12 cellular contexts compared by ENCODE assay signal in the genomic region with DNA sequence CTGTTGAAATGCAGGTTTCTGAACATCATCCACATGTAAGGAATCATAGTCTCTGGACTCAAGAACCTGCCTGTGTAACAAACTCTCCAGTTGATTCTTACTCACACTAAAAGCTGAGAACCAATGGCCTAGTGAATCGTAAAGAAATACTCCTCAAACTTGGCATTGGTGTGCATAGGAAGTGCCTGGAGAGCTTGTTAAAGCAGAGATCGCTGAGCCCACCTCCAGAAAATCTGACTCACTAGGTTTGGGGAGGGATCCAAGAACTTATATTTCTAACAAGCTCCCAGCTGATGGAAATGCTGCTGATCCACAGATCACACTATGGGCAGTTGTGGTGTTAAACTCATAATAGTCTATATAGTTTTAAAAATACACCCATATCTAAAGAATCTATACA. TPM values are rescaled to one million over a fixed set of nuclear protein-coding genes. Genes with fewer than 3 reads are reported as not detected.
DNase-seq lines count a peak whose midpoint lies in the region; ATAC-seq, FAIRE-seq and TF ChIP-seq lines count a peak whose summit lies in the region.
"Had no signal": no experiment of that assay in that cellular context is flagged by ENCODE, and none has a peak within 500 bp of the region (broad histone marks: within the 10 kb centered on the region; RNA-seq: fewer than 3 reads in every experiment).

No MANE protein-coding gene starts in this region.

- no peaks in the 10 kb centered on the region for H3K27me3 ChIP-seq in astrocyte (ENCODE audit: insufficient read depth, low read length)
- H3K27me3 ChIP-seq in upper lobe of right lung: no peaks in the 10 kb centered on the region

- H3K9me3 Mint-ChIP-seq in astrocyte (ENCODE audit: unreplicated experiment): no peaks in the 10 kb centered on the region
- H3K9me3 Mint-ChIP-seq: central memory CD8-positive, alpha-beta T cell had no signal

- H3K4me3 Mint-ChIP-seq in astrocyte (ENCODE audit: unreplicated experiment): no peak overlapping the region
- H3K4me3 Mint-ChIP-seq: central memory CD8-positive, alpha-beta T cell had no signal

- H3K4me1 ChIP-seq in astrocyte (ENCODE audit: insufficient read depth, low read length) (peaks cover 45% of the 10 kb centered on the region), upper lobe of right lung (peaks cover 26% of the 10 kb centered on the region)

- no peaks in the 10 kb centered on the region for H4K20me1 ChIP-seq in astrocyte (ENCODE audit: insufficient read depth, low read length)

- H3K9ac ChIP-seq in astrocyte (ENCODE audit: low read length): peak overlapping the region; percentile 90

- no peak overlapping the region for H2AFZ ChIP-seq in astrocyte (ENCODE audit: low read depth, low read length)

- no peak for FAIRE-seq in astrocyte (lab: Jason Lieb, UNC)
- no peak for FAIRE-seq in urothelium cell line (lab: Jason Lieb, UNC)
- FAIRE-seq: TTC549 had no signal

- no peaks in the 10 kb centered on the region for H3K79me2 ChIP-seq in astrocyte (ENCODE audit: insufficient read depth, low read length)

- H3K36me3 Mint-ChIP-seq in astrocyte (ENCODE audit: low read depth, unreplicated experiment): no peaks in the 10 kb centered on the region

- H3K27ac Mint-ChIP-seq in astrocyte (ENCODE audit: unreplicated experiment): no peak overlapping the region

- H3K4me2 ChIP-seq in astrocyte (ENCODE audit: low read length): peak overlapping the region; percentile 10

- H3K9me3 ChIP-seq in astrocyte (ENCODE audit: insufficient read depth, low read depth, low read length) (no peaks in the 10 kb centered on the region), upper lobe of right lung (no peaks in the 10 kb centered on the region)

- H3K27ac ChIP-seq in astrocyte (ENCODE audit: low read depth, low read length): peak overlapping the region; percentile 97
- no peak overlapping the region for H3K27ac ChIP-seq in upper lobe of right lung

- peak; percentile 86 for DNase-seq in HCEC 1CT
- DNase-seq in astrocyte (ENCODE audit: low read depth): peak; percentile 99
- DNase-seq in iris pigment epithelial cell (ENCODE audit: low read depth): peak; percentile 99
- DNase-seq in urothelium cell line (ENCODE audit: low spot score): peak; percentile 41
- no peak for DNase-seq in upper lobe of right lung
- no peak for DNase-seq in COR-L47 (lab: John Stamatoyannopoulos, UW)
- DNase-seq: activated T-cell treated with anti-CD3 and anti-CD28 coated beads, Interleukin-2, amount 50 U/mL, for 1 hour; NCI-H1930; stimulated activated CD4-positive, alpha-beta T cell treated with anti-CD3 and anti-CD28 coated beads, Interleukin-12 subunit alpha, Interleukin-12 subunit beta, amount 100 ng/mL, for 4 hours had no signal

- H3K4me3 ChIP-seq in astrocyte (ENCODE audit: insufficient read depth, low read depth, low read length): no peak overlapping the region
- H3K4me3 ChIP-seq in upper lobe of right lung: no peak overlapping the region

- ATAC-seq in GM18861 (IDR thresholded peaks at IDR 0.05; ENCODE audit: unreplicated experiment): no peak
- ATAC-seq in upper lobe of right lung: no peak

- TF ChIP-seq CTCF in astrocyte (IDR thresholded peaks at IDR 0.05; ENCODE audit: insufficient read depth, low read depth, low read length) (no peak), upper lobe of right lung (IDR thresholded peaks at IDR 0.05) (no peak)

- intact Hi-C loops in upper lobe of right lung (cut with DNase I): no loop called here

- no peaks in the 10 kb centered on the region for H3K27me3 Mint-ChIP-seq in astrocyte (ENCODE audit: low read depth, unreplicated experiment)

- peaks cover 40% of the 10 kb centered on the region for H3K4me1 Mint-ChIP-seq in astrocyte (ENCODE audit: low read depth, unreplicated experiment)
- H3K4me1 Mint-ChIP-seq: central memory CD8-positive, alpha-beta T cell had no signal

- H3K36me3 ChIP-seq in astrocyte (ENCODE audit: insufficient read depth, low read length): no peaks in the 10 kb centered on the region
- H3K36me3 ChIP-seq in upper lobe of right lung: no peaks in the 10 kb centered on the region

RNA-seq across cellular contexts. Expression of gene LMCD1, which starts 55.8 kb away (rescaled TPM):
- 374 and 437 TPM in 2 replicates for total RNA-seq in astrocyte
- total RNA-seq in upper lobe of right lung: 174 TPM

Comparison
In these comparisons a context has a peak if more than half of its experiments do, and no peak if none do; other contexts are left out.
1. DNase-seq: peak in HCEC 1CT (single experiment), astrocyte (single experiment), iris pigment epithelial cell (single experiment) and urothelium cell line (single experiment); none in upper lobe of right lung (single experiment) and COR-L47 (single experiment).